28 cellular contexts compared by ENCODE assay signal in genomic region chr15:54373332-54373731, GRCh38.
"Had no signal": no experiment of that assay in that cellular context is flagged by ENCODE, and none has a peak within 500 bp of the region (broad histone marks: within the 10 kb centered on the region; RNA-seq: fewer than 3 reads in every experiment).

No MANE protein-coding gene starts in this region.

- H3K27ac ChIP-seq: neutrophil, pancreas, psoas muscle, right lobe of liver, sigmoid colon, suprapubic skin, testis, tibial nerve, upper lobe of left lung, vagina had no signal

- DNase-seq: naive B cell; naive thymus-derived CD8-positive, alpha-beta T cell; nephron progenitor cell; nucleus accumbens; pancreas; psoas muscle; right cardiac atrium; right lobe of liver; sigmoid colon; small intestine; stimulated activated CD4-positive, alpha-beta T cell treated with anti-CD3 and anti-CD28 coated beads, Interleukin-12 subunit alpha, Interleukin-12 subunit beta, amount 100 ng/mL, for 4 hours; stimulated activated CD4-positive, alpha-beta T cell treated with anti-CD3 and anti-CD28 coated beads, Interleukin-1b, Interleukin-23, amount 100 ng/mL, for 48 hours; stimulated activated CD4-positive, alpha-beta T cell treated with anti-CD3 and anti-CD28 coated beads, Interleukin-4, amount 100 ng/mL, for 1 hour; stimulated activated CD4-positive, alpha-beta T cell treated with anti-CD3 and anti-CD28 coated beads, Interleukin-4, amount 100 ng/mL, for 4 hours; stimulated activated CD8-positive, alpha-beta memory T cell treated with anti-CD3 and anti-CD28 coated beads, Interleukin-4, amount 100 ng/mL, for 48 hours; stimulated activated naive CD4-positive, alpha-beta T cell; stimulated activated naive CD8-positive, alpha-beta T cell treated with anti-CD3 and anti-CD28 coated beads, Interleukin-15, amount 100 ng/mL, for 72 hours; stimulated activated naive CD8-positive, alpha-beta T cell treated with anti-CD3 and anti-CD28 coated beads, Interleukin-15, Interleukin-2, amounts not matched to agents 100 U/mL and 50 U/mL, for 24 hours; substantia nigra; testis; trophoblast cell had no signal

- H3K4me1 ChIP-seq: pancreas, psoas muscle, right lobe of liver, sigmoid colon, suprapubic skin, testis, tibial nerve, upper lobe of left lung, vagina had no signal

- H3K4me3 ChIP-seq: pancreas, psoas muscle, right lobe of liver, sigmoid colon, suprapubic skin, testis, tibial nerve, upper lobe of left lung, vagina had no signal

- H3K9me3 ChIP-seq: pancreas, psoas muscle, right lobe of liver, testis, vagina had no signal

- ATAC-seq: naive thymus-derived CD8-positive, alpha-beta T cell; natural killer cell treated with Interleukin-12 subunit alpha and Interleukin-12 subunit beta and Interleukin-15 and Interleukin-18, amount 100 ng/mL, for 72 hours; pancreas; psoas muscle; right cardiac atrium; right lobe of liver; stimulated activated memory B cell treated with anti-CD40 and anti-IgM and Interleukin-4, amounts not matched to agents 10 μg/mL and 1 μg/mL and 100 μg/mL, for 72 hours; stimulated activated naive CD8-positive, alpha-beta T cell treated with anti-CD3 and anti-CD28 coated beads, Interleukin-15, amount 100 ng/mL, for 72 hours; stimulated activated naive CD8-positive, alpha-beta T cell treated with anti-CD3 and anti-CD28 coated beads, Interleukin-15, Interleukin-2, amounts not matched to agents 100 U/mL and 50 U/mL, for 24 hours had no signal

- H3K36me3 ChIP-seq: neutrophil, pancreas, right lobe of liver, sigmoid colon, suprapubic skin, tibial nerve, upper lobe of left lung, vagina had no signal

- H3K27me3 ChIP-seq: neutrophil, pancreas, right lobe of liver, sigmoid colon, suprapubic skin, testis, tibial nerve, upper lobe of left lung, vagina had no signal
